In the genomic region with DNA sequence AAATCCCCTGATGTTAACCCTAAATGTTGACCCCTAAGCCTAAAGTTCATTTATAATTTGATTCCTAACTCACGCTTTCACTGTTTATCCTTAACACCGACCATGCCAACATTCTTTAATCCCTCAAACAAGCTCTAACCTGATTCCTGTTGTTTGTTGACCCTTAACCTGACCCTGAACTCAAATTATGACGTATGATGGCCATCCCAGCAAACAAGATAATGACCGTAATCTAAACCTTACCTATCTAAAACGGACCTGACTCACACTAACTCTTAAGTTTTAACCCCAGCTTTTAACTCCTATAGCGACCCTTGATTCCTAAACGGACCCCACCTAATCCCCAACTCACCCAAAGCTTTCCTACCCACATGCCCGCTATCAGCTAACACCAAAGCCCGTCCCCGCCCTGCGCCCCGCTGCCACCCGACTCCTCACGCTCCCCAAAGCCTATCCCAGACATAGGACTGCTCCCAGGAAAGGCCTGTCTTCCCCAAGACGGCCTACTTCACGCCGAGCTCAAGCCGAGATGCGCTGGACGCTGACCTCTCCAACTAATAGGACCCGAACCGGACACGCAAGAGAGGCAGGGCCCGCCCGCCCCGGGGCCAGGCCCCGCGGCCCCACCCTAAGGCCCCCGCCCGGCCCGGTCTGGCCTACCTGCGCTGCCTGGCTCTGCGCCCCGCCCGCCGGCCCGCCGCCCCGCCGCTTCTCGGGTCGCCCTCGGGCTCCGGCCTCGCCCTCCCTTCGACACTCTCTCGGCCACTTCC, we compare ENCODE assay signal across 8 cellular contexts. TPM values are rescaled to one million over a fixed set of nuclear protein-coding genes. Genes with fewer than 3 reads are reported as not detected.
A peak's percentile ranks its signal among the peaks of the same experiment; 100 is the strongest.
DNase-seq lines count a peak whose midpoint lies in the region; ATAC-seq, FAIRE-seq and TF ChIP-seq lines count a peak whose summit lies in the region.

No MANE protein-coding gene starts in this region.

- H3K4me2 ChIP-seq in SK-N-SH (peak overlapping the region; percentile 91), PC-9 (peak overlapping the region; percentile 89), endothelial cell of umbilical vein (ENCODE audit: insufficient read depth, low read length) (peak overlapping the region; percentile 97)

- no peaks in the 10 kb centered on the region for H3K9me2 ChIP-seq in SK-N-SH
- no peaks in the 10 kb centered on the region for H3K9me2 ChIP-seq in PC-9 (ENCODE audit: insufficient read depth)

- no peak for TF ChIP-seq CTCF in SK-N-SH (IDR thresholded peaks at IDR 0.05)
- no peak for TF ChIP-seq CTCF in PC-9 (conservative IDR thresholded peaks at IDR 0.05)
- TF ChIP-seq CTCF in endothelial cell of umbilical vein (IDR thresholded peaks at IDR 0.05; ENCODE audit: extremely low read depth in 1 of 2, insufficient read depth in 1 of 2, low read depth in 1 of 2, low read length in 2 of 2) = no peak
- TF ChIP-seq CTCF in pancreas (IDR thresholded peaks at IDR 0.05) = no peak

- intact Hi-C loops in PC-9 (cut with micrococcal nuclease; ENCODE audit: unreplicated experiment) (loop anchor here (1.0 to 10.0 kb wide), 5 partner anchors 17 to 247 kb away; a partner anchor contains a TSS), endothelial cell of umbilical vein (cut with micrococcal nuclease) (loop anchor here (1.0 to 2.0 kb wide), 8 partner anchors 17 to 177 kb away; a partner anchor contains a TSS), pancreas (cut with DNase I) (no loop called here)

- TF ChIP-seq POLR2A in endothelial cell of umbilical vein (IDR thresholded peaks at IDR 0.05; ENCODE audit: low read depth, low read length) = no peak

- H3K79me2 ChIP-seq in SK-N-SH (ENCODE audit: insufficient read depth) = peaks cover 81% of the 10 kb centered on the region
- H3K79me2 ChIP-seq in PC-9 (ENCODE audit: low read depth) = peaks cover 63% of the 10 kb centered on the region
- peaks cover 70% of the 10 kb centered on the region for H3K79me2 ChIP-seq in endothelial cell of umbilical vein (ENCODE audit: control insufficient read depth, insufficient read depth, low read length)

- DNase-seq in SK-N-SH (no peak), PC-9 (no peak), endothelial cell of umbilical vein (ENCODE audit: low read depth, low spot score) (no peak), pancreas (no peak), DMS79 treated with DMSO at 0.1 percent for 48 hours (lab: John Stamatoyannopoulos, UW) (no peak)

- FAIRE-seq in endothelial cell of umbilical vein (lab: Jason Lieb, UNC) (peak; percentile 8), pancreas (lab: Jason Lieb, UNC) (no peak)

- peaks cover 38 to 48% of the 10 kb centered on the region in 2 experiments for H3K4me1 ChIP-seq in SK-N-SH (ENCODE audit: control insufficient read depth in 1 of 2, insufficient read depth in 2 of 2, low read depth in 1 of 2, low read length in 1 of 2)
- H3K4me1 ChIP-seq in PC-9 (replicated peaks; ENCODE audit: insufficient read depth) = peaks cover 48% of the 10 kb centered on the region
- H3K4me1 ChIP-seq in endothelial cell of umbilical vein (ENCODE audit: control insufficient read depth, extremely low read depth, insufficient read depth, low read length) = peaks cover 61% of the 10 kb centered on the region
- peaks cover 25 to 42% (median 26%) of the 10 kb centered on the region in 3 donors for H3K4me1 ChIP-seq in pancreas

- dilution Hi-C loops in endothelial cell of umbilical vein (cut with MboI; ENCODE audit: extremely low pct_ligation_motif_present, low sequenced_read_pairs) = no loop called here

- no peaks in the 10 kb centered on the region for H3K9me1 ChIP-seq in endothelial cell of umbilical vein (replicated peaks; ENCODE audit: control insufficient read depth, extremely low read depth, insufficient read depth, low read length)

- H3K27me3 ChIP-seq in SK-N-SH (ENCODE audit: insufficient read depth) (no peaks in the 10 kb centered on the region), PC-9 (ENCODE audit: insufficient read depth, low read depth) (no peaks in the 10 kb centered on the region), endothelial cell of umbilical vein (ENCODE audit: control insufficient read depth in 2 of 2, insufficient read depth in 2 of 2, low read length in 2 of 2) (no peaks in the 10 kb centered on the region), pancreas (no peaks in the 10 kb centered on the region)

- CTCF ChIA-PET in SK-N-SH (lab: Yijun Ruan, JAX) (interaction anchor here (0.8 to 9.7 kb wide), 22 partner anchors 10 to 193 kb away, joined by 3 to 103 read pairs (median 4); a partner anchor contains a TSS), PC-9 (lab: Charles Lee) (interaction anchor here (0.9 to 1.6 kb wide), 4 partner anchors 16 to 68 kb away, joined by 3 to 4 read pairs (median 3); no protein-coding TSS in a partner anchor), endothelial cell of umbilical vein (lab: Charles Lee) (interaction anchor here (0.7 to 3.7 kb wide), 22 partner anchors 11 to 188 kb away, joined by 3 to 32 read pairs (median 5); a partner anchor contains a TSS)

- H3K9ac ChIP-seq in SK-N-SH (peak overlapping the region; percentile 94), endothelial cell of umbilical vein (replicated peaks; ENCODE audit: extremely low read depth, insufficient read depth, low read length) (peak overlapping the region; percentile 92)

- H3K4me3 ChIP-seq in SK-N-SH (ENCODE audit: low read depth in 2 of 2, low read length in 1 of 2) = peak overlapping the region; percentile 89 to 96
- peak overlapping the region; percentile 86 for H3K4me3 ChIP-seq in PC-9
- peak overlapping the region; percentile 39 to 92 (median 79) for H3K4me3 ChIP-seq in endothelial cell of umbilical vein (replicated peaks in 1 of 3; ENCODE audit: insufficient read depth in 1 of 3, low read depth in 1 of 3, low read length in 3 of 3)
- peak overlapping the region; percentile 72 to 87 (median 83) for H3K4me3 ChIP-seq in pancreas

- BruUV-seq in PC-9 (replicated peaks; lab: Mats Ljungman, UMichigan) = no TSS peak
- no TSS peak for BruUV-seq in endothelial cell of umbilical vein (replicated peaks; lab: Mats Ljungman, UMichigan)

- under 1% methylated on average over 26 of the region's 47 CpGs for WGBS in SK-N-SH (ENCODE audit: low lambda C conversion rate)
- 1% methylated on average over 30 to 47 of the region's 47 CpGs for WGBS in pancreas, 2 donors

- POLR2A ChIA-PET in SK-N-SH (lab: Yijun Ruan, JAX) (interaction anchor here (0.8 to 3.1 kb wide), 12 partner anchors 12 to 73 kb away, joined by 3 to 28 read pairs (median 7); a partner anchor contains a TSS), PC-9 (lab: Charles Lee; ENCODE audit: unreplicated experiment) (interaction anchor here (0.6 to 2.4 kb wide), 4 partner anchors 18 to 935 kb away, joined by 4 to 28 read pairs (median 6); a partner anchor contains a TSS), endothelial cell of umbilical vein (lab: Charles Lee) (interaction anchor here (1.0 to 1.4 kb wide), 5 partner anchors 12 to 83 kb away, joined by 3 to 7 read pairs (median 5); a partner anchor contains a TSS)

- H4K20me1 ChIP-seq in SK-N-SH (ENCODE audit: insufficient read depth) = peaks cover 21% of the 10 kb centered on the region
- peaks cover 6% of the 10 kb centered on the region; the same call in 1 of the 2 replicates for H4K20me1 ChIP-seq in PC-9 (ENCODE audit: insufficient read depth)
- H4K20me1 ChIP-seq in endothelial cell of umbilical vein (replicated peaks; ENCODE audit: control insufficient read depth, extremely low read depth, insufficient read depth, low read length) = no peaks in the 10 kb centered on the region

- no peak for TF ChIP-seq RAD21 in SK-N-SH (IDR thresholded peaks at IDR 0.05; ENCODE audit: low read length)

- H3F3A ChIP-seq in SK-N-SH (replicated peaks; ENCODE audit: insufficient read depth) = peaks cover 63% of the 10 kb centered on the region
- peaks cover 29% of the 10 kb centered on the region for H3F3A ChIP-seq in PC-9 (ENCODE audit: insufficient read depth, low read depth)

- H3K27ac ChIP-seq in SK-N-SH (ENCODE audit: low read depth in 2 of 2, low read length in 1 of 2) (peak overlapping the region; percentile 88 to 94), PC-9 (peak overlapping the region; percentile 79), endothelial cell of umbilical vein (ENCODE audit: insufficient read depth, low read depth, low read length) (peak overlapping the region; percentile 79), pancreas (peak overlapping the region; percentile 81 to 92 (median 91))

- peaks cover 19 to 28% of the 10 kb centered on the region in 2 experiments for H3K36me3 ChIP-seq in SK-N-SH (replicated peaks in 1 of 2; ENCODE audit: control insufficient read depth in 1 of 2, insufficient read depth in 2 of 2, low read length in 1 of 2)
- 0 out of 2 replicates have a peak, but pooled peaks cover 12% of the 10 kb centered on the region for H3K36me3 ChIP-seq in PC-9 (ENCODE audit: low read depth)
- peaks cover 10% of the 10 kb centered on the region in 2 experiments for H3K36me3 ChIP-seq in endothelial cell of umbilical vein (ENCODE audit: control insufficient read depth in 2 of 2, extremely low read depth in 1 of 2, insufficient read depth in 2 of 2, low read length in 2 of 2)
- H3K36me3 ChIP-seq in pancreas = peaks cover 3 to 18% (median 6%) of the 10 kb centered on the region in 3 donors

- H3K9me3 ChIP-seq in SK-N-SH (no peaks in the 10 kb centered on the region), PC-9 (ENCODE audit: insufficient read depth, low read depth) (no peaks in the 10 kb centered on the region), endothelial cell of umbilical vein (replicated peaks; ENCODE audit: control insufficient read depth, insufficient read depth, low read length) (no peaks in the 10 kb centered on the region), pancreas (no peaks in the 10 kb centered on the region)

- no peak for ATAC-seq in SK-N-SH treated with all-trans-retinoic acid at 6 μM for 48 hours
- ATAC-seq in pancreas = no peak
- ATAC-seq in HG03442 (IDR thresholded peaks at IDR 0.05; ENCODE audit: unreplicated experiment) = no peak
- no peak for ATAC-seq in HG02763 (IDR thresholded peaks at IDR 0.05; ENCODE audit: unreplicated experiment)

- no peak for TF ChIP-seq EP300 in SK-N-SH (IDR thresholded peaks at IDR 0.05; ENCODE audit: borderline replicate concordance in 1 of 2, low read depth in 1 of 2, low read length in 1 of 2)

- no peak overlapping the region for H2AFZ ChIP-seq in SK-N-SH (ENCODE audit: low read depth)
- peak overlapping the region; percentile 87 for H2AFZ ChIP-seq in PC-9
- H2AFZ ChIP-seq in endothelial cell of umbilical vein (ENCODE audit: low read depth, low read length) = no peak overlapping the region

RNA-seq across cellular contexts. Expression of a gene that starts 0.4 kb away (rescaled TPM):
- polyA plus RNA-seq in SK-N-SH (2012; rRNA removed) = 91.8 and 115 TPM in 2 replicates
- 32.7 and 72.5 TPM in 2 replicates for polyA plus RNA-seq in SK-N-SH (2012; cell fraction: cytosol; rRNA removed)
- 183 and 220 TPM in 2 replicates for polyA plus RNA-seq in SK-N-SH (2012; cell fraction: nucleus; rRNA removed)
- total RNA-seq in PC-9 (2021) = 101 and 114 TPM in 2 replicates
- total RNA-seq in endothelial cell of umbilical vein = 424 and 450 TPM in 2 replicates
- 120 and 137 TPM in 2 replicates for polyA plus RNA-seq in endothelial cell of umbilical vein
- polyA plus RNA-seq in endothelial cell of umbilical vein (2011; cell fraction: cytosol; rRNA removed) = 213 and 223 TPM in 2 replicates
- polyA plus RNA-seq in endothelial cell of umbilical vein (2011; cell fraction: nucleus; rRNA removed) = 252 and 278 TPM in 2 replicates
- 255 and 266 TPM in 2 replicates for polyA plus RNA-seq in endothelial cell of umbilical vein (2012)
- polyA minus RNA-seq in endothelial cell of umbilical vein = 647 and 685 TPM in 2 replicates
- 119 TPM for polyA minus RNA-seq in endothelial cell of umbilical vein (2011; cell fraction: cytosol; rRNA and poly(A)+ RNA removed)
- 163 and 201 TPM in 2 replicates for polyA minus RNA-seq in endothelial cell of umbilical vein (2011; cell fraction: nucleus; rRNA and poly(A)+ RNA removed)
- total RNA-seq in pancreas = 100 to 1,000 TPM in 2 of 6 donors, 10 to 100 TPM in 4; 72.0 to 141 (median 86.6) TPM
- polyA plus RNA-seq in pancreas = 10 to 100 TPM; 64.5 to 72.7 TPM

RNA-seq across cellular contexts. Expression of a gene that starts 0.9 kb away (rescaled TPM):
- polyA plus RNA-seq in SK-N-SH (2012; rRNA removed) = 33.9 and 38.6 TPM in 2 replicates
- polyA plus RNA-seq in SK-N-SH (2012; cell fraction: cytosol; rRNA removed) = 36.2 and 36.8 TPM in 2 replicates
- polyA plus RNA-seq in SK-N-SH (2012; cell fraction: nucleus; rRNA removed) = 29.2 and 35.8 TPM in 2 replicates
- total RNA-seq in PC-9 (2021) = 22.4 and 23.6 TPM in 2 replicates
- 36.4 and 39.8 TPM in 2 replicates for total RNA-seq in endothelial cell of umbilical vein
- 45.9 and 52.1 TPM in 2 replicates for polyA plus RNA-seq in endothelial cell of umbilical vein
- polyA plus RNA-seq in endothelial cell of umbilical vein (2011; cell fraction: cytosol; rRNA removed) = 32.2 and 36.2 TPM in 2 replicates
- 20.0 and 24.0 TPM in 2 replicates for polyA plus RNA-seq in endothelial cell of umbilical vein (2011; cell fraction: nucleus; rRNA removed)
- 45.9 and 48.2 TPM in 2 replicates for polyA plus RNA-seq in endothelial cell of umbilical vein (2012)
- 18.5 and 19.4 TPM in 2 replicates for polyA minus RNA-seq in endothelial cell of umbilical vein
- polyA minus RNA-seq in endothelial cell of umbilical vein (2011; cell fraction: cytosol; rRNA and poly(A)+ RNA removed) = 13.6 TPM
- polyA minus RNA-seq in endothelial cell of umbilical vein (2011; cell fraction: nucleus; rRNA and poly(A)+ RNA removed) = 7.0 and 9.1 TPM in 2 replicates
- total RNA-seq in pancreas = 10 to 100 TPM; 15.7 to 24.3 (median 18.8) TPM
- 10 to 100 TPM; 23.9 to 29.6 TPM for polyA plus RNA-seq in pancreas

RNA-seq across cellular contexts. Expression of a gene that starts 17.4 kb away (rescaled TPM):
- polyA plus RNA-seq in SK-N-SH (2012; rRNA removed) = 71.5 and 98.2 TPM in 2 replicates
- polyA plus RNA-seq in SK-N-SH (2012; cell fraction: cytosol; rRNA removed) = 28.7 and 35.7 TPM in 2 replicates
- 425 and 473 TPM in 2 replicates for polyA plus RNA-seq in SK-N-SH (2012; cell fraction: nucleus; rRNA removed)
- total RNA-seq in PC-9 (2021) = 25.0 and 29.6 TPM in 2 replicates
- 158 and 196 TPM in 2 replicates for total RNA-seq in endothelial cell of umbilical vein
- polyA plus RNA-seq in endothelial cell of umbilical vein = 99.9 and 110 TPM in 2 replicates
- polyA plus RNA-seq in endothelial cell of umbilical vein (2011; cell fraction: cytosol; rRNA removed) = 57.3 and 62.9 TPM in 2 replicates
- 939 and 994 TPM in 2 replicates for polyA plus RNA-seq in endothelial cell of umbilical vein (2011; cell fraction: nucleus; rRNA removed)
- 58.1 and 93.8 TPM in 2 replicates for polyA plus RNA-seq in endothelial cell of umbilical vein (2012)
- 156 and 170 TPM in 2 replicates for polyA minus RNA-seq in endothelial cell of umbilical vein
- polyA minus RNA-seq in endothelial cell of umbilical vein (2011; cell fraction: cytosol; rRNA and poly(A)+ RNA removed) = 13.1 TPM
- 228 TPM in 2 replicates for polyA minus RNA-seq in endothelial cell of umbilical vein (2011; cell fraction: nucleus; rRNA and poly(A)+ RNA removed)
- 10 to 100 TPM; 22.0 to 40.6 (median 32.2) TPM for total RNA-seq in pancreas
- 10 to 100 TPM; 69.5 to 91.3 TPM for polyA plus RNA-seq in pancreas

RNA-seq across cellular contexts. Expression of a gene that starts 17.5 kb away (rescaled TPM):
- polyA plus RNA-seq in SK-N-SH (2012; rRNA removed) (16.1 and 18.6 TPM in 2 replicates), endothelial cell of umbilical vein (12.7 and 15.0 TPM in 2 replicates), pancreas (1 to 10 TPM; 6.8 to 9.3 TPM)
- 13.5 and 16.3 TPM in 2 replicates for polyA plus RNA-seq in SK-N-SH (2012; cell fraction: cytosol; rRNA removed)
- 28.4 and 28.9 TPM in 2 replicates for polyA plus RNA-seq in SK-N-SH (2012; cell fraction: nucleus; rRNA removed)
- total RNA-seq in PC-9 (2021) (21.8 and 25.1 TPM in 2 replicates), endothelial cell of umbilical vein (23.3 and 29.0 TPM in 2 replicates), pancreas (10 to 100 TPM; 12.7 to 18.3 (median 15.0) TPM)
- 14.6 and 14.8 TPM in 2 replicates for polyA plus RNA-seq in endothelial cell of umbilical vein (2011; cell fraction: cytosol; rRNA removed)
- polyA plus RNA-seq in endothelial cell of umbilical vein (2011; cell fraction: nucleus; rRNA removed) = 27.3 and 27.5 TPM in 2 replicates
- polyA plus RNA-seq in endothelial cell of umbilical vein (2012) = 18.4 and 19.7 TPM in 2 replicates
- 26.0 and 31.2 TPM in 2 replicates for polyA minus RNA-seq in endothelial cell of umbilical vein
- polyA minus RNA-seq in endothelial cell of umbilical vein (2011; cell fraction: cytosol; rRNA and poly(A)+ RNA removed) = 11.1 TPM
- 13.8 and 14.8 TPM in 2 replicates for polyA minus RNA-seq in endothelial cell of umbilical vein (2011; cell fraction: nucleus; rRNA and poly(A)+ RNA removed)

RNA-seq across cellular contexts. Expression of a gene that starts 22.5 kb away (rescaled TPM):
- polyA plus RNA-seq in SK-N-SH (2012; rRNA removed) = 1.2 TPM in 2 replicates
- polyA plus RNA-seq in SK-N-SH (2012; cell fraction: cytosol; rRNA removed) = 0.52 and 0.55 TPM in 2 replicates
- 1.0 and 1.9 TPM in 2 replicates for polyA plus RNA-seq in SK-N-SH (2012; cell fraction: nucleus; rRNA removed)
- total RNA-seq in PC-9 (2021) = not detected in 2 replicates
- total RNA-seq in endothelial cell of umbilical vein = 18.8 and 25.6 TPM in 2 replicates
- 23.5 and 29.0 TPM in 2 replicates for polyA plus RNA-seq in endothelial cell of umbilical vein
- 27.7 and 40.2 TPM in 2 replicates for polyA plus RNA-seq in endothelial cell of umbilical vein (2011; cell fraction: cytosol; rRNA removed)
- polyA plus RNA-seq in endothelial cell of umbilical vein (2011; cell fraction: nucleus; rRNA removed) = 9.9 and 11.8 TPM in 2 replicates
- polyA plus RNA-seq in endothelial cell of umbilical vein (2012) = 10.2 and 29.9 TPM in 2 replicates
- 7.9 and 10.8 TPM in 2 replicates for polyA minus RNA-seq in endothelial cell of umbilical vein
- polyA minus RNA-seq in endothelial cell of umbilical vein (2011; cell fraction: cytosol; rRNA and poly(A)+ RNA removed) = not detected
- polyA minus RNA-seq in endothelial cell of umbilical vein (2011; cell fraction: nucleus; rRNA and poly(A)+ RNA removed) = 1.5 and 2.1 TPM in 2 replicates
- total RNA-seq in pancreas = 1 to 10 TPM in 1 of 6 donors, under 1 TPM in 1, not detected in 4; 0.67 to 2.3 TPM
- under 1 TPM in 1 of 2 donors, not detected in 1; 0.49 TPM for polyA plus RNA-seq in pancreas

Comparison
In these comparisons a context has a peak if more than half of its experiments do, and no peak if none do; other contexts are left out.
1. intact Hi-C loops: an anchor here in PC-9 (1.0 to 10.0 kb wide) and endothelial cell of umbilical vein (1.0 to 2.0 kb wide); none called in pancreas.